ENCODE assay signal across 1 cellular context in the genomic region with DNA sequence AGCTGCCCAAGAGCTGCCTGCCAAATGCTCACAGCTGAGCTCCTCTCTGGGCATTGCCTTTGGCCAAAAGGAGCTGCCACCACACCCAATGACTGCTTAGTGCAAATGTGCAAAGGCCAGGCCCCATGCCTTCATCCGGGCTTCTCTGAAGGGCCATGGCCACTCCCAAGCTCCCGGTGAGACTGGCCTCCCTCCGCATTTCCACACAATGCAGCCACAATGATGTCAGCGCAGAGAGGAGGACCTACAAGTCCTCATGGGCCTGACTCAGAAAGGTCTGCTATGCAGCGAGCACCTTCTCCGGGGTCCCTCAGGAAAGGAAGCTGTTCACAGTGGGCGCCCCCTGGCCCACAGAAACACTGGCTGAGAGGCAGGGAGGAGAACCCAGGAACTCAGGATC.
TF ChIP-seq lines count a peak whose summit lies in the region.

No MANE protein-coding gene starts in this region.

TF ChIP-seq in WTC11, 78 proteins besides CTCF, POLR2A, EP300 and RAD21 (continued from another document):
- TF ChIP-seq, protein P1, sequence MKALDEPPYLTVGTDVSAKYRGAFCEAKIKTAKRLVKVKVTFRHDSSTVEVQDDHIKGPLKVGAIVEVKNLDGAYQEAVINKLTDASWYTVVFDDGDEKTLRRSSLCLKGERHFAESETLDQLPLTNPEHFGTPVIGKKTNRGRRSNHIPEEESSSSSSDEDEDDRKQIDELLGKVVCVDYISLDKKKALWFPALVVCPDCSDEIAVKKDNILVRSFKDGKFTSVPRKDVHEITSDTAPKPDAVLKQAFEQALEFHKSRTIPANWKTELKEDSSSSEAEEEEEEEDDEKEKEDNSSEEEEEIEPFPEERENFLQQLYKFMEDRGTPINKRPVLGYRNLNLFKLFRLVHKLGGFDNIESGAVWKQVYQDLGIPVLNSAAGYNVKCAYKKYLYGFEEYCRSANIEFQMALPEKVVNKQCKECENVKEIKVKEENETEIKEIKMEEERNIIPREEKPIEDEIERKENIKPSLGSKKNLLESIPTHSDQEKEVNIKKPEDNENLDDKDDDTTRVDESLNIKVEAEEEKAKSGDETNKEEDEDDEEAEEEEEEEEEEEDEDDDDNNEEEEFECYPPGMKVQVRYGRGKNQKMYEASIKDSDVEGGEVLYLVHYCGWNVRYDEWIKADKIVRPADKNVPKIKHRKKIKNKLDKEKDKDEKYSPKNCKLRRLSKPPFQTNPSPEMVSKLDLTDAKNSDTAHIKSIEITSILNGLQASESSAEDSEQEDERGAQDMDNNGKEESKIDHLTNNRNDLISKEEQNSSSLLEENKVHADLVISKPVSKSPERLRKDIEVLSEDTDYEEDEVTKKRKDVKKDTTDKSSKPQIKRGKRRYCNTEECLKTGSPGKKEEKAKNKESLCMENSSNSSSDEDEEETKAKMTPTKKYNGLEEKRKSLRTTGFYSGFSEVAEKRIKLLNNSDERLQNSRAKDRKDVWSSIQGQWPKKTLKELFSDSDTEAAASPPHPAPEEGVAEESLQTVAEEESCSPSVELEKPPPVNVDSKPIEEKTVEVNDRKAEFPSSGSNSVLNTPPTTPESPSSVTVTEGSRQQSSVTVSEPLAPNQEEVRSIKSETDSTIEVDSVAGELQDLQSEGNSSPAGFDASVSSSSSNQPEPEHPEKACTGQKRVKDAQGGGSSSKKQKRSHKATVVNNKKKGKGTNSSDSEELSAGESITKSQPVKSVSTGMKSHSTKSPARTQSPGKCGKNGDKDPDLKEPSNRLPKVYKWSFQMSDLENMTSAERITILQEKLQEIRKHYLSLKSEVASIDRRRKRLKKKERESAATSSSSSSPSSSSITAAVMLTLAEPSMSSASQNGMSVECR (CRISPR knock-in tag; IDR thresholded peaks at IDR 0.05; ENCODE audit: borderline replicate concordance): no peak
- TF ChIP-seq GTF2I (CRISPR knock-in tag; conservative IDR thresholded peaks at IDR 0.05) (no peak), HMGA2 (CRISPR knock-in tag; IDR thresholded peaks at IDR 0.05) (no peak)
